8 cellular contexts compared by ENCODE assay signal in genomic region chr2:98508690-98509054, GRCh38.
DNase-seq lines count a peak whose midpoint lies in the region; ATAC-seq and TF ChIP-seq lines count a peak whose summit lies in the region.

No MANE protein-coding gene starts in this region.

- no peaks in the 10 kb centered on the region for H3K9me3 ChIP-seq in CD4-positive, CD25-positive, alpha-beta regulatory T cell (ENCODE audit: control insufficient read depth in 2 of 2, low read length in 2 of 2)
- H3K9me3 ChIP-seq in colonic mucosa (no peaks in the 10 kb centered on the region), Karpas-422 (ENCODE audit: low read length) (no peaks in the 10 kb centered on the region)

- no peak overlapping the region for H2AFZ ChIP-seq in Karpas-422 (ENCODE audit: low read length)

- intact Hi-C loops in colonic mucosa (cut with DNase I): no loop called here

- no peak for TF ChIP-seq CTCF in colonic mucosa (IDR thresholded peaks at IDR 0.05)

- H3K27ac ChIP-seq in CD4-positive, CD25-positive, alpha-beta regulatory T cell (ENCODE audit: insufficient read depth, low read length, poor library complexity, severe bottlenecking): no peak overlapping the region
- H3K27ac ChIP-seq in colonic mucosa (peak overlapping the region; percentile 47), rectal smooth muscle tissue (ENCODE audit: low read depth, low read length) (peak overlapping the region; percentile 49), Karpas-422 (ENCODE audit: low read length) (no peak overlapping the region)

- peak overlapping the region in 1 of 4 donors; percentile 26 for H3K4me3 Mint-ChIP-seq in CD4-positive, CD25-positive, alpha-beta regulatory T cell

- no peaks in the 10 kb centered on the region for H3K9me3 Mint-ChIP-seq in CD4-positive, CD25-positive, alpha-beta regulatory T cell

- peak in 1 of 3 donors; percentile 22 for DNase-seq in CD4-positive, CD25-positive, alpha-beta regulatory T cell
- DNase-seq in activated CD4-positive, alpha-beta T cell treated with anti-CD3 and anti-CD28 coated beads for 4 hours: peak; percentile 28 to 78
- DNase-seq in colonic mucosa (no peak), SHP77 (lab: John Stamatoyannopoulos, UW) (no peak), Karpas-422 (no peak), NCI-H187 treated with DMSO at 0.1 percent for 48 hours (lab: John Stamatoyannopoulos, UW) (no peak)

- peaks cover 37% of the 10 kb centered on the region for H3K4me1 ChIP-seq in CD4-positive, CD25-positive, alpha-beta regulatory T cell (ENCODE audit: control insufficient read depth, insufficient read depth, low read length, poor library complexity, severe bottlenecking)
- H3K4me1 ChIP-seq in colonic mucosa (no peaks in the 10 kb centered on the region), rectal smooth muscle tissue (ENCODE audit: control insufficient read depth, insufficient read depth, low read length) (peaks cover 30% of the 10 kb centered on the region), Karpas-422 (ENCODE audit: low read length) (peaks cover 5% of the 10 kb centered on the region)

- peak overlapping the region; percentile 62 to 92 (median 75) for H3K27ac Mint-ChIP-seq in CD4-positive, CD25-positive, alpha-beta regulatory T cell

- peaks cover 19% of the 10 kb centered on the region for H3K36me3 ChIP-seq in CD4-positive, CD25-positive, alpha-beta regulatory T cell (ENCODE audit: control insufficient read depth, insufficient read depth, low read length)
- H3K36me3 ChIP-seq in colonic mucosa (no peaks in the 10 kb centered on the region), rectal smooth muscle tissue (ENCODE audit: control insufficient read depth, insufficient read depth, low read length) (no peaks in the 10 kb centered on the region), Karpas-422 (ENCODE audit: insufficient read depth, low read length) (no peaks in the 10 kb centered on the region)

- no peak overlapping the region for H3K4me2 ChIP-seq in Karpas-422 (ENCODE audit: low read depth, low read length, poor library complexity, severe bottlenecking)

- peaks cover 23% of the 10 kb centered on the region for H3K36me3 Mint-ChIP-seq in CD4-positive, CD25-positive, alpha-beta regulatory T cell

- H3K79me2 ChIP-seq in Karpas-422 (ENCODE audit: low read length): no peaks in the 10 kb centered on the region

- H3K27me3 ChIP-seq in CD4-positive, CD25-positive, alpha-beta regulatory T cell (ENCODE audit: control insufficient read depth, insufficient read depth, low read length): no peaks in the 10 kb centered on the region
- H3K27me3 ChIP-seq in colonic mucosa: no peaks in the 10 kb centered on the region
- no peaks in the 10 kb centered on the region for H3K27me3 ChIP-seq in rectal smooth muscle tissue (ENCODE audit: control insufficient read depth, insufficient read depth, low read length)
- no peaks in the 10 kb centered on the region for H3K27me3 ChIP-seq in Karpas-422 (ENCODE audit: low read length)

- H3K9me2 ChIP-seq in Karpas-422 (replicated peaks; ENCODE audit: insufficient read depth, low read length): no peaks in the 10 kb centered on the region

- no peak overlapping the region for H3K9ac ChIP-seq in colonic mucosa (ENCODE audit: low read depth in 2 of 2, low read length in 2 of 2)
- H3K9ac ChIP-seq in rectal smooth muscle tissue (ENCODE audit: low read length): no peak overlapping the region
- no peak overlapping the region for H3K9ac ChIP-seq in Karpas-422 (ENCODE audit: low read length)

- peaks cover 5 to 98% (median 69%) of the 10 kb centered on the region in 4 donors for H3K4me1 Mint-ChIP-seq in CD4-positive, CD25-positive, alpha-beta regulatory T cell

- ATAC-seq in CD4-positive, CD25-positive, alpha-beta regulatory T cell (ENCODE audit: low read depth in 2 of 2): peak; percentile 54 to 67
- ATAC-seq in GM19023 (IDR thresholded peaks at IDR 0.05; ENCODE audit: unreplicated experiment): no peak

- H4K20me1 ChIP-seq in Karpas-422 (ENCODE audit: insufficient read depth, low read depth, low read length): peaks cover 20% of the 10 kb centered on the region; the same call in 1 of the 2 replicates

- no peak overlapping the region for H3K4me3 ChIP-seq in CD4-positive, CD25-positive, alpha-beta regulatory T cell (ENCODE audit: low read depth, low read length)
- H3K4me3 ChIP-seq in colonic mucosa (no peak overlapping the region), rectal smooth muscle tissue (ENCODE audit: low read length) (no peak overlapping the region), Karpas-422 (ENCODE audit: low read length) (no peak overlapping the region)

- H3K27me3 Mint-ChIP-seq in CD4-positive, CD25-positive, alpha-beta regulatory T cell: no peaks in the 10 kb centered on the region

Comparison
In these comparisons a context has a peak if more than half of its experiments do, and no peak if none do; other contexts are left out.
1. DNase-seq: peak in activated CD4-positive, alpha-beta T cell treated with anti-CD3 and anti-CD28 coated beads for 4 hours (2 of 2); none in colonic mucosa (single experiment), SHP77 (0 of 2), Karpas-422 (single experiment) and NCI-H187 treated with DMSO at 0.1 percent for 48 hours (single experiment).
2. H3K27ac ChIP-seq: peak in colonic mucosa (single experiment) and rectal smooth muscle tissue (single experiment); none in CD4-positive, CD25-positive, alpha-beta regulatory T cell (single experiment) and Karpas-422 (single experiment).